In the genomic region with DNA sequence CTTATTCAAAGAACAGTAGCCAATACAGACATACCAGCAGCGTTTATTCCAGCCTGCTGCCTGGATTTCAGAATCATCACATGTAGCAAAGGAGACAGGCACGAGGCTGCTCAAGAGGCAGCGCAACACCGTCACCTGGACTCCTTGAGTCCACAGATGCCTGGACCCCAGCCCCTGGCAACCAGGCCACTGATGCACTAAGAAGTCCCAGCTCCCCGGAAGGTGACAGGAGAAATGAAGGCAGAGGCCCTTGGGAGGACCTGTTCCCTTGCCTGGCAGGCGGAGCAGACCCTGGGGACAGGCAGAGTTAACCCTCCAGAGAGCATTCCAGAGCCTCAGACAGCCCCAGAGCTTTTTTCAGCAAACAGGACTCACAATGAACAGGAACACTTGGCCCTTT, we compare ENCODE assay signal across 1 cellular context.
TF ChIP-seq lines count a peak whose summit lies in the region.

No MANE protein-coding gene starts in this region.

TF ChIP-seq in WTC11, 78 proteins besides CTCF, POLR2A, EP300 and RAD21 (continued from another document):
- TF ChIP-seq, protein P1, sequence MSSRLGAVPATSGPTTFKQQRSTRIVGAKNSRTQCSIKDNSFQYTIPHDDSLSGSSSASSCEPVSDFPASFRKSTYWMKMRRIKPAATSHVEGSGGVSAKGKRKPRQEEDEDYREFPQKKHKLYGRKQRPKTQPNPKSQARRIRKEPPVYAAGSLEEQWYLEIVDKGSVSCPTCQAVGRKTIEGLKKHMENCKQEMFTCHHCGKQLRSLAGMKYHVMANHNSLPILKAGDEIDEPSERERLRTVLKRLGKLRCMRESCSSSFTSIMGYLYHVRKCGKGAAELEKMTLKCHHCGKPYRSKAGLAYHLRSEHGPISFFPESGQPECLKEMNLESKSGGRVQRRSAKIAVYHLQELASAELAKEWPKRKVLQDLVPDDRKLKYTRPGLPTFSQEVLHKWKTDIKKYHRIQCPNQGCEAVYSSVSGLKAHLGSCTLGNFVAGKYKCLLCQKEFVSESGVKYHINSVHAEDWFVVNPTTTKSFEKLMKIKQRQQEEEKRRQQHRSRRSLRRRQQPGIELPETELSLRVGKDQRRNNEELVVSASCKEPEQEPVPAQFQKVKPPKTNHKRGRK (CRISPR knock-in tag; IDR thresholded peaks at IDR 0.05; ENCODE audit: borderline replicate concordance), result no peak
- TF ChIP-seq ZNF423 (CRISPR knock-in tag; IDR thresholded peaks at IDR 0.05) (no peak), CREB1 (CRISPR knock-in tag; IDR thresholded peaks at IDR 0.05) (no peak), TEAD4 (CRISPR knock-in tag; IDR thresholded peaks at IDR 0.05) (no peak)
TF ChIP-seq in WTC11: peak in this region for 0.
